Comparison of ENCODE assay signal across 1 cellular context in genomic region chr1:241235236-241235897, GRCh38.
TF ChIP-seq lines count a peak whose summit lies in the region.

No MANE protein-coding gene starts in this region.

TF ChIP-seq in SK-N-SH, 30 proteins besides CTCF, POLR2A, EP300 and RAD21 (continued from another document):
- TF ChIP-seq REST (IDR thresholded peaks at IDR 0.05; ENCODE audit: low read depth, low read length) (no peak), GATA2 (CRISPR knock-in tag; IDR thresholded peaks at IDR 0.05) (no peak), TCF12 (IDR thresholded peaks at IDR 0.05) (no peak)
- TF ChIP-seq, protein P1, sequence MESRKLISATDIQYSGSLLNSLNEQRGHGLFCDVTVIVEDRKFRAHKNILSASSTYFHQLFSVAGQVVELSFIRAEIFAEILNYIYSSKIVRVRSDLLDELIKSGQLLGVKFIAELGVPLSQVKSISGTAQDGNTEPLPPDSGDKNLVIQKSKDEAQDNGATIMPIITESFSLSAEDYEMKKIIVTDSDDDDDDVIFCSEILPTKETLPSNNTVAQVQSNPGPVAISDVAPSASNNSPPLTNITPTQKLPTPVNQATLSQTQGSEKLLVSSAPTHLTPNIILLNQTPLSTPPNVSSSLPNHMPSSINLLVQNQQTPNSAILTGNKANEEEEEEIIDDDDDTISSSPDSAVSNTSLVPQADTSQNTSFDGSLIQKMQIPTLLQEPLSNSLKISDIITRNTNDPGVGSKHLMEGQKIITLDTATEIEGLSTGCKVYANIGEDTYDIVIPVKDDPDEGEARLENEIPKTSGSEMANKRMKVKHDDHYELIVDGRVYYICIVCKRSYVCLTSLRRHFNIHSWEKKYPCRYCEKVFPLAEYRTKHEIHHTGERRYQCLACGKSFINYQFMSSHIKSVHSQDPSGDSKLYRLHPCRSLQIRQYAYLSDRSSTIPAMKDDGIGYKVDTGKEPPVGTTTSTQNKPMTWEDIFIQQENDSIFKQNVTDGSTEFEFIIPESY (IDR thresholded peaks at IDR 0.05; ENCODE audit: borderline replicate concordance, low read depth), result no peak
